1 cellular context compared by ENCODE assay signal in the genomic region with DNA sequence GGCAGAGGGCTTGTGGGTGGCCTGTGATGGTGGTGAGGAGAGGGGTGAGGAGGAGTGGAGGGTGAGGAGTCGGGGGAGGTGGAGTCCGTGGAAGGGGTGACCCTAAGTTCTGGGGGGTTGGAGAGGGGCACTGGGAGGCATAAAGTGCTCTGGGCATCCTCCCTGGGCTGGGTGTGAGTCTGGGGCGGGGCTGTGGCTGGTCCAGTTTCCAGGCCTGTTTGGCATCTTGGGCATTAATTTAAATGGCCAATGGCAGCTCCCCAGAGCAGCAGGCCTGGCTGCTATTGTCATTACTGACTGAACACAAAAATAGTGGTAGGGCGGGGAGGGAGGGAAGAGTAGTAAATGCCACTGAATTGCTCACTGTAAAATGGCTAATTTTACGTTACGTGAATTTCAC.
TF ChIP-seq lines count a peak whose summit lies in the region.

No MANE protein-coding gene starts in this region.

TF ChIP-seq in IMR-90, 13 proteins besides CTCF, POLR2A, EP300 and RAD21:
- TF ChIP-seq BHLHE40 (IDR thresholded peaks at IDR 0.05; ENCODE audit: low read depth, low read length): no peak
- TF ChIP-seq NFE2L2 (IDR thresholded peaks at IDR 0.05; ENCODE audit: low read depth, low read length): no peak
- no peak for TF ChIP-seq RCOR1 (IDR thresholded peaks at IDR 0.05; ENCODE audit: insufficient replicate concordance, low read length)
- TF ChIP-seq CEBPB (IDR thresholded peaks at IDR 0.05; ENCODE audit: low read depth, low read length): no peak
- no peak for TF ChIP-seq CHD1 (IDR thresholded peaks at IDR 0.05; ENCODE audit: low read depth, low read length)
- TF ChIP-seq SMC3 (IDR thresholded peaks at IDR 0.05; ENCODE audit: low read depth, low read length): no peak
- TF ChIP-seq, protein P1, sequence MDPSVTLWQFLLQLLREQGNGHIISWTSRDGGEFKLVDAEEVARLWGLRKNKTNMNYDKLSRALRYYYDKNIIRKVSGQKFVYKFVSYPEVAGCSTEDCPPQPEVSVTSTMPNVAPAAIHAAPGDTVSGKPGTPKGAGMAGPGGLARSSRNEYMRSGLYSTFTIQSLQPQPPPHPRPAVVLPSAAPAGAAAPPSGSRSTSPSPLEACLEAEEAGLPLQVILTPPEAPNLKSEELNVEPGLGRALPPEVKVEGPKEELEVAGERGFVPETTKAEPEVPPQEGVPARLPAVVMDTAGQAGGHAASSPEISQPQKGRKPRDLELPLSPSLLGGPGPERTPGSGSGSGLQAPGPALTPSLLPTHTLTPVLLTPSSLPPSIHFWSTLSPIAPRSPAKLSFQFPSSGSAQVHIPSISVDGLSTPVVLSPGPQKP (IDR thresholded peaks at IDR 0.05; ENCODE audit: borderline replicate concordance, low read depth, low read length): no peak
